Comparison of ENCODE assay signal across 16 cellular contexts in genomic region chr7:143300959-143301617, GRCh38. TPM values are rescaled to one million over a fixed set of nuclear protein-coding genes. Genes with fewer than 3 reads are reported as not detected.
DNase-seq lines count a peak whose midpoint lies in the region; ATAC-seq, FAIRE-seq and TF ChIP-seq lines count a peak whose summit lies in the region.
"Had no signal": no experiment of that assay in that cellular context is flagged by ENCODE, and none has a peak within 500 bp of the region (broad histone marks: within the 10 kb centered on the region; RNA-seq: fewer than 3 reads in every experiment).

No MANE protein-coding gene starts in this region.

- intact Hi-C loops in naive thymus-derived CD4-positive, alpha-beta T cell (cut with micrococcal nuclease): loop anchor here in 1 of 2 donors (1.0 kb wide), 2 partner anchors 61 to 115 kb away; no protein-coding TSS in a partner anchor
- intact Hi-C loops in psoas muscle (cut with DNase I): no loop called here

- peaks cover 66% of the 10 kb centered on the region for H3K36me3 Mint-ChIP-seq in CD4-positive, CD25-positive, alpha-beta regulatory T cell
- peaks cover 24% of the 10 kb centered on the region for H3K36me3 Mint-ChIP-seq in astrocyte (ENCODE audit: low read depth, unreplicated experiment)
- peaks cover 30 to 68% (median 54%) of the 10 kb centered on the region in 5 donors for H3K36me3 Mint-ChIP-seq in naive thymus-derived CD4-positive, alpha-beta T cell

- H3K9ac ChIP-seq in astrocyte (ENCODE audit: low read length): no peak overlapping the region

- peaks cover 37% of the 10 kb centered on the region for H4K20me1 ChIP-seq in astrocyte (ENCODE audit: insufficient read depth, low read length)

- peak overlapping the region in 2 of 3 donors; percentile 57 to 98 for H3K27ac Mint-ChIP-seq in CD4-positive, CD25-positive, alpha-beta regulatory T cell
- H3K27ac Mint-ChIP-seq in astrocyte (ENCODE audit: unreplicated experiment): no peak overlapping the region
- peak overlapping the region in 2 of 9 donors; percentile 8 to 83 for H3K27ac Mint-ChIP-seq in naive thymus-derived CD4-positive, alpha-beta T cell

- peaks cover 36 to 51% (median 43%) of the 10 kb centered on the region in 4 donors for H3K4me1 Mint-ChIP-seq in CD4-positive, CD25-positive, alpha-beta regulatory T cell
- no peaks in the 10 kb centered on the region for H3K4me1 Mint-ChIP-seq in astrocyte (ENCODE audit: low read depth, unreplicated experiment)
- peaks cover 33 to 71% (median 44%) of the 10 kb centered on the region in 7 donors for H3K4me1 Mint-ChIP-seq in naive thymus-derived CD4-positive, alpha-beta T cell

- H2AFZ ChIP-seq in astrocyte (ENCODE audit: low read depth, low read length): no peak overlapping the region

- no peaks in the 10 kb centered on the region for H3K9me3 ChIP-seq in CD4-positive, CD25-positive, alpha-beta regulatory T cell (ENCODE audit: control insufficient read depth in 2 of 2, low read length in 2 of 2)
- H3K9me3 ChIP-seq in astrocyte (ENCODE audit: insufficient read depth, low read depth, low read length) (no peaks in the 10 kb centered on the region), psoas muscle (no peaks in the 10 kb centered on the region)
- no peaks in the 10 kb centered on the region for H3K9me3 ChIP-seq in naive thymus-derived CD4-positive, alpha-beta T cell (ENCODE audit: control insufficient read depth in 2 of 3, low read length in 3 of 3)
- H3K9me3 ChIP-seq: BE2C had no signal

- H3K4me3 Mint-ChIP-seq in CD4-positive, CD25-positive, alpha-beta regulatory T cell: peak overlapping the region in 1 of 4 donors; percentile 37
- no peak overlapping the region for H3K4me3 Mint-ChIP-seq in astrocyte (ENCODE audit: unreplicated experiment)
- H3K4me3 Mint-ChIP-seq in naive thymus-derived CD4-positive, alpha-beta T cell: no peak overlapping the region

- H3K27me3 Mint-ChIP-seq in CD4-positive, CD25-positive, alpha-beta regulatory T cell: no peaks in the 10 kb centered on the region
- no peaks in the 10 kb centered on the region for H3K27me3 Mint-ChIP-seq in astrocyte (ENCODE audit: low read depth, unreplicated experiment)
- H3K27me3 Mint-ChIP-seq in naive thymus-derived CD4-positive, alpha-beta T cell: no peaks in the 10 kb centered on the region

- H3K36me3 ChIP-seq in CD4-positive, CD25-positive, alpha-beta regulatory T cell (ENCODE audit: control insufficient read depth, insufficient read depth, low read length): peaks cover 89% of the 10 kb centered on the region
- H3K36me3 ChIP-seq in astrocyte (ENCODE audit: insufficient read depth, low read length): peaks cover 80% of the 10 kb centered on the region
- peaks cover 30 to 75% (median 56%) of the 10 kb centered on the region in 3 experiments for H3K36me3 ChIP-seq in naive thymus-derived CD4-positive, alpha-beta T cell (ENCODE audit: control insufficient read depth in 2 of 3, insufficient read depth in 3 of 3, low read length in 3 of 3)
- H3K36me3 ChIP-seq in psoas muscle (ENCODE audit: insufficient read depth in 1 of 2, low read depth in 1 of 2): peaks cover 12 to 99% of the 10 kb centered on the region in 2 donors

- peaks cover 0 to 2% (median 0%) of the 10 kb centered on the region in 7 donors for H3K9me3 Mint-ChIP-seq in CD4-positive, CD25-positive, alpha-beta regulatory T cell
- no peaks in the 10 kb centered on the region for H3K9me3 Mint-ChIP-seq in astrocyte (ENCODE audit: unreplicated experiment)
- no peaks in the 10 kb centered on the region for H3K9me3 Mint-ChIP-seq in naive thymus-derived CD4-positive, alpha-beta T cell

- H3K4me2 ChIP-seq in astrocyte (ENCODE audit: low read length): no peak overlapping the region

- no peak overlapping the region for H3K27ac ChIP-seq in CD4-positive, CD25-positive, alpha-beta regulatory T cell (ENCODE audit: insufficient read depth, low read length, poor library complexity, severe bottlenecking)
- H3K27ac ChIP-seq in astrocyte (ENCODE audit: low read depth, low read length) (no peak overlapping the region), psoas muscle (no peak overlapping the region)
- no peak overlapping the region for H3K27ac ChIP-seq in naive thymus-derived CD4-positive, alpha-beta T cell (ENCODE audit: low read depth, low read length)

- H3K4me3 ChIP-seq in CD4-positive, CD25-positive, alpha-beta regulatory T cell (ENCODE audit: low read depth, low read length): no peak overlapping the region
- H3K4me3 ChIP-seq in NB4 (ENCODE audit: low read depth, low read length) (peak overlapping the region; percentile 43), astrocyte (ENCODE audit: insufficient read depth, low read depth, low read length) (no peak overlapping the region), psoas muscle (no peak overlapping the region)
- H3K4me3 ChIP-seq in naive thymus-derived CD4-positive, alpha-beta T cell (ENCODE audit: low read length): no peak overlapping the region

- peaks cover 25% of the 10 kb centered on the region for H3K4me1 ChIP-seq in CD4-positive, CD25-positive, alpha-beta regulatory T cell (ENCODE audit: control insufficient read depth, insufficient read depth, low read length, poor library complexity, severe bottlenecking)
- peaks cover 4% of the 10 kb centered on the region for H3K4me1 ChIP-seq in astrocyte (ENCODE audit: insufficient read depth, low read length)
- H3K4me1 ChIP-seq in naive thymus-derived CD4-positive, alpha-beta T cell (ENCODE audit: control insufficient read depth in 2 of 2, insufficient read depth in 2 of 2, low read length in 2 of 2): peaks cover 7 to 9% of the 10 kb centered on the region in 2 donors
- peaks cover 3% of the 10 kb centered on the region for H3K4me1 ChIP-seq in psoas muscle
- H3K4me1 ChIP-seq: BE2C had no signal

- no peak for TF ChIP-seq POLR2A in NB4 (IDR thresholded peaks at IDR 0.05; ENCODE audit: extremely low read depth, insufficient read length)

- peaks cover 11% of the 10 kb centered on the region for H3K79me2 ChIP-seq in astrocyte (ENCODE audit: insufficient read depth, low read length)

- POLR2A ChIA-PET in naive thymus-derived CD4-positive, alpha-beta T cell (lab: Charles Lee): interaction anchor here (0.9 to 2.4 kb wide), 5 partner anchors 8 to 61 kb away, joined by 3 to 16 read pairs (median 4); partner anchors contain the start of genes CASP2 and GSTK1

- H3K27me3 ChIP-seq in CD4-positive, CD25-positive, alpha-beta regulatory T cell (ENCODE audit: control insufficient read depth, insufficient read depth, low read length): no peaks in the 10 kb centered on the region
- H3K27me3 ChIP-seq in astrocyte (ENCODE audit: insufficient read depth, low read length) (no peaks in the 10 kb centered on the region), psoas muscle (ENCODE audit: insufficient read depth in 3 of 3, low read length in 2 of 3) (no peaks in the 10 kb centered on the region)
- H3K27me3 ChIP-seq in naive thymus-derived CD4-positive, alpha-beta T cell (ENCODE audit: control insufficient read depth in 2 of 2, insufficient read depth in 2 of 2, low read length in 2 of 2): no peaks in the 10 kb centered on the region
- H3K27me3 ChIP-seq: BE2C had no signal

- no peak for ATAC-seq in CD4-positive, CD25-positive, alpha-beta regulatory T cell (ENCODE audit: low read depth in 2 of 2)
- ATAC-seq in naive thymus-derived CD4-positive, alpha-beta T cell: peak; percentile 76
- ATAC-seq in HG02798 (IDR thresholded peaks at IDR 0.05; ENCODE audit: poor library complexity, unreplicated experiment) (no peak), psoas muscle (no peak)

- FAIRE-seq in astrocyte (lab: Jason Lieb, UNC) (no peak), urothelium cell line (lab: Jason Lieb, UNC) (no peak)
- FAIRE-seq: colon, GM18507 had no signal

- TF ChIP-seq CTCF in NB4 (IDR thresholded peaks at IDR 0.05; ENCODE audit: low read depth, low read length) (no peak), astrocyte (IDR thresholded peaks at IDR 0.05; ENCODE audit: insufficient read depth, low read depth, low read length) (no peak), psoas muscle (IDR thresholded peaks at IDR 0.05) (no peak)

- WGBS in psoas muscle, 3 donors: 88 to 93% (median 90%) methylated on average over 6 of the region's 6 CpGs

- no peak for DNase-seq in CD4-positive, CD25-positive, alpha-beta regulatory T cell
- DNase-seq in NB4 (ENCODE audit: low read depth) (peak; percentile 93), astrocyte (ENCODE audit: low read depth) (peak; percentile 49), psoas muscle (no peak), hypothalamus (lab: John Stamatoyannopoulos, UW) (no peak), urothelium cell line (ENCODE audit: low spot score) (no peak)
- no peak for DNase-seq in naive thymus-derived CD4-positive, alpha-beta T cell
- DNase-seq: BE2C; GOT3; MM.1S; stimulated activated CD4-positive, alpha-beta T cell treated with anti-CD3 and anti-CD28 coated beads, Interleukin-4, amount 100 ng/mL, for 1 hour; stimulated activated naive CD4-positive, alpha-beta T cell treated with Interleukin-2 at 50 U/mL for 16 hours had no signal

- CTCF ChIA-PET in naive thymus-derived CD4-positive, alpha-beta T cell (lab: Charles Lee): interaction anchor here (0.7 to 7.5 kb wide), 7 partner anchors 9 to 115 kb away, joined by 3 to 177 read pairs (median 9); no protein-coding TSS in a partner anchor

RNA-seq across cellular contexts. Expression of gene CASP2, which starts 12.9 kb away (rescaled TPM):
- total RNA-seq in CD4-positive, CD25-positive, alpha-beta regulatory T cell: 61.4 TPM
- 10 to 100 TPM; 20.5 to 27.1 (median 24.1) TPM for polyA plus RNA-seq in CD4-positive, CD25-positive, alpha-beta regulatory T cell
- 32.6 and 38.0 TPM in 2 replicates for total RNA-seq in astrocyte
- 10 to 100 TPM; 29.6 to 97.7 (median 69.1) TPM for total RNA-seq in naive thymus-derived CD4-positive, alpha-beta T cell
- 10 to 100 TPM; 14.4 to 24.4 TPM for polyA plus RNA-seq in naive thymus-derived CD4-positive, alpha-beta T cell
- total RNA-seq in psoas muscle: 1 to 10 TPM; 3.2 to 7.6 (median 4.7) TPM
- polyA plus RNA-seq in psoas muscle: 1 to 10 TPM; 1.4 to 4.3 (median 2.0) TPM

RNA-seq across cellular contexts. Expression of gene CLCN1, which starts 14.8 kb away (rescaled TPM):
- total RNA-seq in CD4-positive, CD25-positive, alpha-beta regulatory T cell: not detected
- under 1 TPM in 1 of 4 donors, not detected in 3; 0.05 TPM for polyA plus RNA-seq in CD4-positive, CD25-positive, alpha-beta regulatory T cell
- total RNA-seq in astrocyte: not detected in 2 replicates
- under 1 TPM in 2 of 5 experiments, not detected in 3; 0.07 to 0.51 TPM for total RNA-seq in naive thymus-derived CD4-positive, alpha-beta T cell
- not detected for polyA plus RNA-seq in naive thymus-derived CD4-positive, alpha-beta T cell
- total RNA-seq in psoas muscle: 10 to 100 TPM in 1 of 4 donors, 1 to 10 TPM in 3; 2.9 to 10.9 (median 6.7) TPM
- polyA plus RNA-seq in psoas muscle: 1 to 10 TPM in 2 of 3 donors, under 1 TPM in 1; 0.73 to 5.5 (median 1.3) TPM
- total RNA-seq: G401 had no signal

RNA-seq across cellular contexts. Expression of gene TMEM139, which starts 16.3 kb away (rescaled TPM):
- total RNA-seq in CD4-positive, CD25-positive, alpha-beta regulatory T cell: 0.91 TPM
- 1 to 10 TPM in 2 of 4 donors, under 1 TPM in 2; 0.75 to 1.3 (median 1.0) TPM for polyA plus RNA-seq in CD4-positive, CD25-positive, alpha-beta regulatory T cell
- total RNA-seq in astrocyte (0.20 TPM in 1 of 2 replicates, not detected in the other), psoas muscle (under 1 TPM in 1 of 4 donors, not detected in 3; 0.43 TPM)
- under 1 TPM in 4 of 5 experiments, not detected in 1; 0.32 to 0.62 (median 0.51) TPM for total RNA-seq in naive thymus-derived CD4-positive, alpha-beta T cell
- polyA plus RNA-seq in naive thymus-derived CD4-positive, alpha-beta T cell: under 1 TPM; 0.46 TPM
- polyA plus RNA-seq in psoas muscle: under 1 TPM; 0.04 to 0.42 (median 0.31) TPM
- total RNA-seq: G401 had no signal

RNA-seq across cellular contexts. Expression of gene GSTK1, which starts 37.8 kb away (rescaled TPM):
- total RNA-seq in CD4-positive, CD25-positive, alpha-beta regulatory T cell: 475 TPM
- 100 to 1,000 TPM; 589 to 845 (median 707) TPM for polyA plus RNA-seq in CD4-positive, CD25-positive, alpha-beta regulatory T cell
- total RNA-seq in astrocyte: 97.5 and 102 TPM in 2 replicates
- 100 to 1,000 TPM; 253 to 385 (median 311) TPM for total RNA-seq in naive thymus-derived CD4-positive, alpha-beta T cell
- 100 to 1,000 TPM; 398 to 470 TPM for polyA plus RNA-seq in naive thymus-derived CD4-positive, alpha-beta T cell
- 100 to 1,000 TPM in 1 of 4 donors, 10 to 100 TPM in 3; 65.1 to 129 (median 92.6) TPM for total RNA-seq in psoas muscle
- 100 to 1,000 TPM in 1 of 3 donors, 10 to 100 TPM in 2; 79.8 to 109 (median 93.9) TPM for polyA plus RNA-seq in psoas muscle

Comparison
In these comparisons a context has a peak if more than half of its experiments do, and no peak if none do; other contexts are left out.
1. DNase-seq: peak in NB4 (single experiment) and astrocyte (single experiment); none in CD4-positive, CD25-positive, alpha-beta regulatory T cell (0 of 3), naive thymus-derived CD4-positive, alpha-beta T cell (0 of 9), psoas muscle (0 of 2), hypothalamus (0 of 51) and urothelium cell line (single experiment).